ENCODE assay signal across 11 cellular contexts in genomic region chr9:976258-976804, GRCh38. TPM values are rescaled to one million over a fixed set of nuclear protein-coding genes. Genes with fewer than 3 reads are reported as not detected.
DNase-seq lines count a peak whose midpoint lies in the region; ATAC-seq and TF ChIP-seq lines count a peak whose summit lies in the region.
"Had no signal": no experiment of that assay in that cellular context is flagged by ENCODE, and none has a peak within 500 bp of the region (broad histone marks: within the 10 kb centered on the region; RNA-seq: fewer than 3 reads in every experiment).

A gene with protein sequence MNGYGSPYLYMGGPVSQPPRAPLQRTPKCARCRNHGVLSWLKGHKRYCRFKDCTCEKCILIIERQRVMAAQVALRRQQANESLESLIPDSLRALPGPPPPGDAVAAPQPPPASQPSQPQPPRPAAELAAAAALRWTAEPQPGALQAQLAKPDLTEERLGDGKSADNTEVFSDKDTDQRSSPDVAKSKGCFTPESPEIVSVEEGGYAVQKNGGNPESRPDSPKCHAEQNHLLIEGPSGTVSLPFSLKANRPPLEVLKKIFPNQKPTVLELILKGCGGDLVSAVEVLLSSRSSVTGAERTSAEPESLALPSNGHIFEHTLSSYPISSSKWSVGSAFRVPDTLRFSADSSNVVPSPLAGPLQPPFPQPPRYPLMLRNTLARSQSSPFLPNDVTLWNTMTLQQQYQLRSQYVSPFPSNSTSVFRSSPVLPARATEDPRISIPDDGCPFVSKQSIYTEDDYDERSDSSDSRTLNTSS (plus strand): TSS chr9:976655. CDS start chr9:977002, 347 bp downstream.

- no peaks in the 10 kb centered on the region for H3K9me2 ChIP-seq in PC-3 (replicated peaks; ENCODE audit: low read length)

- no peak within 1 kb of the TSS for H3K4me3 Mint-ChIP-seq in activated T-cell treated with anti-CD3 and anti-CD28 coated beads, Interleukin-2, amount 50 U/mL, for 4 hours
- H3K4me3 Mint-ChIP-seq: CD8-positive, alpha-beta T cell had no signal

- no TSS peak for BruUV-seq in PC-3 (replicated peaks; lab: Mats Ljungman, UMichigan)

- H3K27me3 ChIP-seq in PC-3 (ENCODE audit: low read length) (peaks cover 38% of the 10 kb centered on the region), iPS-20b (ENCODE audit: insufficient read depth, low read length) (peaks cover 100% of the 10 kb centered on the region), suprapubic skin (peaks cover 97% of the 10 kb centered on the region)

- H3K4me1 Mint-ChIP-seq in activated T-cell treated with anti-CD3 and anti-CD28 coated beads, Interleukin-2, amount 50 U/mL, for 4 hours (ENCODE audit: low read depth) = peaks cover 14% of the 10 kb centered on the region

- peak within 1 kb of the TSS; percentile 68 for H3K4me2 ChIP-seq in PC-3 (ENCODE audit: low read length)

- H4K20me1 ChIP-seq in PC-3 (ENCODE audit: low read length) = no peaks in the 10 kb centered on the region

- H3F3A ChIP-seq in PC-3 (ENCODE audit: low read length, unreplicated experiment) = no peaks in the 10 kb centered on the region

- no peak for DNase-seq in activated T-cell treated with anti-CD3 and anti-CD28 coated beads, Interleukin-2, amount 50 U/mL, for 4 hours
- DNase-seq in activated T-cell treated with anti-CD3 and anti-CD28 coated beads for 4 hours (no peak), PC-3 (no peak), suprapubic skin (ENCODE audit: low spot score in 2 of 2) (no peak), COR-L47 (lab: John Stamatoyannopoulos, UW) (no peak), kidney tubule cell (ENCODE audit: low spot score) (no peak), GM10248 (ENCODE audit: extremely low spot score) (no peak)
- DNase-seq: CD8-positive, alpha-beta T cell; foreskin fibroblast had no signal

- peak within 1 kb of the TSS; percentile 55; the same call in 1 of the 2 replicates for H2AFZ ChIP-seq in PC-3 (ENCODE audit: low read length)

- no peaks in the 10 kb centered on the region for H3K79me2 ChIP-seq in PC-3 (ENCODE audit: low read length)

- H3K4me3 ChIP-seq in PC-3 (ENCODE audit: low read length) (peak within 1 kb of the TSS; percentile 51), iPS-20b (ENCODE audit: low read length) (peak within 1 kb of the TSS; percentile 60), suprapubic skin (peak within 1 kb of the TSS; percentile 52)

- no peaks in the 10 kb centered on the region for H3K4me1 ChIP-seq in PC-3 (ENCODE audit: insufficient read depth, low read length)
- no peaks in the 10 kb centered on the region; the same call in 1 of the 2 replicates for H3K4me1 ChIP-seq in iPS-20b (ENCODE audit: insufficient read depth, low read length)
- peaks cover 38% of the 10 kb centered on the region for H3K4me1 ChIP-seq in suprapubic skin

- no peak for TF ChIP-seq POLR2A in suprapubic skin (IDR thresholded peaks at IDR 0.05)

- H3K27me3 Mint-ChIP-seq in activated T-cell treated with anti-CD3 and anti-CD28 coated beads, Interleukin-2, amount 50 U/mL, for 4 hours (ENCODE audit: low read depth) = peaks cover 79% of the 10 kb centered on the region

- TF ChIP-seq EP300 in suprapubic skin (IDR thresholded peaks at IDR 0.05) = no peak

- TF ChIP-seq CTCF in PC-3 (conservative IDR thresholded peaks at IDR 0.05; ENCODE audit: low read depth, low read length) (no peak), suprapubic skin (IDR thresholded peaks at IDR 0.05) (no peak), GM10248 (IDR thresholded peaks at IDR 0.05; ENCODE audit: control extremely low read depth, extremely low read depth, low read depth, missing control alignments) (no peak)

- peak; percentile 21 to 34 for ATAC-seq in activated T-cell treated with anti-CD3 and anti-CD28 coated beads, Interleukin-2, amount 50 U/mL, for 4 hours
- ATAC-seq in PC-3 = peak; percentile 20; the same call in 1 of the 2 replicates
- ATAC-seq: CD8-positive, alpha-beta T cell had no signal

- 3% methylated on average over 31 of the region's 51 CpGs for WGBS in suprapubic skin

- no peak within 1 kb of the TSS for H3K27ac ChIP-seq in PC-3 (ENCODE audit: low read length)
- H3K27ac ChIP-seq in iPS-20b (ENCODE audit: low read length) = no peak within 1 kb of the TSS
- peak within 1 kb of the TSS; percentile 38 for H3K27ac ChIP-seq in suprapubic skin

- H3K36me3 Mint-ChIP-seq in activated T-cell treated with anti-CD3 and anti-CD28 coated beads, Interleukin-2, amount 50 U/mL, for 4 hours (ENCODE audit: insufficient read depth) = no peaks in the 10 kb centered on the region
- H3K36me3 Mint-ChIP-seq: CD8-positive, alpha-beta T cell had no signal

- no peaks in the 10 kb centered on the region for H3K9me3 Mint-ChIP-seq in activated T-cell treated with anti-CD3 and anti-CD28 coated beads, Interleukin-2, amount 50 U/mL, for 4 hours
- H3K9me3 Mint-ChIP-seq: CD8-positive, alpha-beta T cell had no signal

- H3K9ac ChIP-seq in PC-3 (ENCODE audit: low read length) (no peak within 1 kb of the TSS), iPS-20b (ENCODE audit: low read depth, low read length) (no peak within 1 kb of the TSS)

- POLR2A ChIA-PET in PC-3 (lab: Charles Lee; ENCODE audit: unreplicated experiment) = no interaction called here
- POLR2A ChIA-PET in GM10248 (lab: Yijun Ruan, JAX) = no interaction called here

- CTCF ChIA-PET in PC-3 (lab: Charles Lee) (no interaction called here), GM10248 (lab: Yijun Ruan, JAX) (no interaction called here)

- intact Hi-C loops in PC-3 (cut with micrococcal nuclease) = no loop called here

- H3K36me3 ChIP-seq in PC-3 (ENCODE audit: low read depth, low read length) (no peaks in the 10 kb centered on the region), iPS-20b (ENCODE audit: insufficient read depth, low read depth, low read length) (no peaks in the 10 kb centered on the region), suprapubic skin (no peaks in the 10 kb centered on the region)

- H3K9me3 ChIP-seq in PC-3 (ENCODE audit: low read length) (no peaks in the 10 kb centered on the region), iPS-20b (ENCODE audit: insufficient read depth, low read depth, low read length) (no peaks in the 10 kb centered on the region; the same call in 1 of the 2 replicates), suprapubic skin (no peaks in the 10 kb centered on the region)

RNA-seq across cellular contexts. Expression of the gene that starts here (rescaled TPM):
- not detected for total RNA-seq in activated T-cell treated with anti-CD3 and anti-CD28 coated beads, Interleukin-2, amount 50 U/mL, for 4 hours
- total RNA-seq in PC-3 (2014; rRNA removed) = not detected in 2 replicates
- total RNA-seq in suprapubic skin = under 1 TPM in 1 of 4 donors, not detected in 3; 0.42 TPM
- total RNA-seq: CD8-positive, alpha-beta T cell; urinary bladder had no signal

Comparison
In these comparisons a context has a peak if more than half of its experiments do, and no peak if none do; other contexts are left out.
1. Peak in ATAC-seq in activated T-cell treated with anti-CD3 and anti-CD28 coated beads, Interleukin-2, amount 50 U/mL, for 4 hours; RNA of the gene not detected or under 1 TPM.
2. Peak in ATAC-seq, H3K4me3 ChIP-seq and H3K4me2 ChIP-seq in PC-3; RNA of the gene not detected or under 1 TPM.